Comparison of ENCODE assay signal across 1 cellular context in genomic region chr18:37570336-37570930, GRCh38.
TF ChIP-seq lines count a peak whose summit lies in the region.

No MANE protein-coding gene starts in this region.

TF ChIP-seq in A549, 52 proteins besides CTCF, POLR2A, EP300 and RAD21 (continued from another document):
- TF ChIP-seq, protein P1, sequence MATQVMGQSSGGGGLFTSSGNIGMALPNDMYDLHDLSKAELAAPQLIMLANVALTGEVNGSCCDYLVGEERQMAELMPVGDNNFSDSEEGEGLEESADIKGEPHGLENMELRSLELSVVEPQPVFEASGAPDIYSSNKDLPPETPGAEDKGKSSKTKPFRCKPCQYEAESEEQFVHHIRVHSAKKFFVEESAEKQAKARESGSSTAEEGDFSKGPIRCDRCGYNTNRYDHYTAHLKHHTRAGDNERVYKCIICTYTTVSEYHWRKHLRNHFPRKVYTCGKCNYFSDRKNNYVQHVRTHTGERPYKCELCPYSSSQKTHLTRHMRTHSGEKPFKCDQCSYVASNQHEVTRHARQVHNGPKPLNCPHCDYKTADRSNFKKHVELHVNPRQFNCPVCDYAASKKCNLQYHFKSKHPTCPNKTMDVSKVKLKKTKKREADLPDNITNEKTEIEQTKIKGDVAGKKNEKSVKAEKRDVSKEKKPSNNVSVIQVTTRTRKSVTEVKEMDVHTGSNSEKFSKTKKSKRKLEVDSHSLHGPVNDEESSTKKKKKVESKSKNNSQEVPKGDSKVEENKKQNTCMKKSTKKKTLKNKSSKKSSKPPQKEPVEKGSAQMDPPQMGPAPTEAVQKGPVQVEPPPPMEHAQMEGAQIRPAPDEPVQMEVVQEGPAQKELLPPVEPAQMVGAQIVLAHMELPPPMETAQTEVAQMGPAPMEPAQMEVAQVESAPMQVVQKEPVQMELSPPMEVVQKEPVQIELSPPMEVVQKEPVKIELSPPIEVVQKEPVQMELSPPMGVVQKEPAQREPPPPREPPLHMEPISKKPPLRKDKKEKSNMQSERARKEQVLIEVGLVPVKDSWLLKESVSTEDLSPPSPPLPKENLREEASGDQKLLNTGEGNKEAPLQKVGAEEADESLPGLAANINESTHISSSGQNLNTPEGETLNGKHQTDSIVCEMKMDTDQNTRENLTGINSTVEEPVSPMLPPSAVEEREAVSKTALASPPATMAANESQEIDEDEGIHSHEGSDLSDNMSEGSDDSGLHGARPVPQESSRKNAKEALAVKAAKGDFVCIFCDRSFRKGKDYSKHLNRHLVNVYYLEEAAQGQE (IDR thresholded peaks at IDR 0.05): no peak
- TF ChIP-seq SREBF2 (IDR thresholded peaks at IDR 0.05): no peak
- TF ChIP-seq RCOR1 (IDR thresholded peaks at IDR 0.05; ENCODE audit: low read depth, low read length): no peak
- TF ChIP-seq ZC3H11A (IDR thresholded peaks at IDR 0.05): no peak
- no peak for TF ChIP-seq HEYL (CRISPR knock-in tag; IDR thresholded peaks at IDR 0.05)
- TF ChIP-seq, protein P2, sequence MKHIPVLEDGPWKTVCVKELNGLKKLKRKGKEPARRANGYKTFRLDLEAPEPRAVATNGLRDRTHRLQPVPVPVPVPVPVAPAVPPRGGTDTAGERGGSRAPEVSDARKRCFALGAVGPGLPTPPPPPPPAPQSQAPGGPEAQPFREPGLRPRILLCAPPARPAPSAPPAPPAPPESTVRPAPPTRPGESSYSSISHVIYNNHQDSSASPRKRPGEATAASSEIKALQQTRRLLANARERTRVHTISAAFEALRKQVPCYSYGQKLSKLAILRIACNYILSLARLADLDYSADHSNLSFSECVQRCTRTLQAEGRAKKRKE (CRISPR knock-in tag; IDR thresholded peaks at IDR 0.05; ENCODE audit: low read depth): no peak
- no peak for TF ChIP-seq RFX5 (IDR thresholded peaks at IDR 0.05)
- no peak for TF ChIP-seq CBX8 (IDR thresholded peaks at IDR 0.05)
- TF ChIP-seq NPAS2 (CRISPR knock-in tag; IDR thresholded peaks at IDR 0.05; ENCODE audit: borderline replicate concordance): no peak
- TF ChIP-seq NR3C1 (IDR thresholded peaks at IDR 0.05): no peak
